Comparison of ENCODE assay signal across 1 cellular context in the genomic region with DNA sequence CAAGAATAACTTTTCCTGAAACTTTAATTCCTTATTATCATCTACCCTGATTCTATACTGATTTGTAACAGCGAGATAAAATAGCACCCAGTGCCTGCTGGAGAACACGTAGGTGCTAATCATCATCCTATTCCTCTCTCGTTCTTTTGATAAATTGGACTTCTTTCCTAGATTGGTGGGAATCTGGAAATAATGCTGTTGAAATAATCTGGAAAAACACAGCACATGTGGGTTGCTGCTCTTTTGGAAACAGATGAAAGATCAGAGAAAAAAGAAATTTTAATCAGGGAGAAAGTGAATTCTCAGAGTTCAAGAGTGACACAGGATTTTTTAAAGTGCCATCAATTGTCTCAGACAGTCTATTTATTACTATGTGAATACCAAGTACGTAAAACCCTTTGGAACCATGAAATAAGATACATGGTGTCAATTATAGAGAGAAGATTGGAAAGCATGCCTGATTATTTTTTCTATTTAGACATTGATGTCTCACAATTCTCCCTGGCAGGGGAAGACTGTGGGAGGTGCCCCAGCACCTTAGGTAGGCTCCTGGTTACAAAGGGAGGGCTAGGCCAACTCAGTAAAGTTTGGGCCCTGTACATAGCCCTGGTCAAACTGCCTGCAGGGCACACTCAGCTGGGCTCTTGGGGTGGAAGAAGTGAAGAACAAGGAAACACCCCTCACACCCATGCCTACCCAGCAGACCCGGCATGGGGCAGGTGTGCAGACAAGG.
TF ChIP-seq lines count a peak whose summit lies in the region.

No MANE protein-coding gene starts in this region.

TF ChIP-seq in IMR-90, 13 proteins besides CTCF, POLR2A, EP300 and RAD21 (continued from another document):
- TF ChIP-seq, protein P1, sequence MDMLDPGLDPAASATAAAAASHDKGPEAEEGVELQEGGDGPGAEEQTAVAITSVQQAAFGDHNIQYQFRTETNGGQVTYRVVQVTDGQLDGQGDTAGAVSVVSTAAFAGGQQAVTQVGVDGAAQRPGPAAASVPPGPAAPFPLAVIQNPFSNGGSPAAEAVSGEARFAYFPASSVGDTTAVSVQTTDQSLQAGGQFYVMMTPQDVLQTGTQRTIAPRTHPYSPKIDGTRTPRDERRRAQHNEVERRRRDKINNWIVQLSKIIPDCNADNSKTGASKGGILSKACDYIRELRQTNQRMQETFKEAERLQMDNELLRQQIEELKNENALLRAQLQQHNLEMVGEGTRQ (IDR thresholded peaks at IDR 0.05; ENCODE audit: low read depth, low read length): no peak
- TF ChIP-seq MAZ (IDR thresholded peaks at IDR 0.05; ENCODE audit: borderline replicate concordance, low read depth, low read length) (no peak), RCOR1 (IDR thresholded peaks at IDR 0.05; ENCODE audit: insufficient replicate concordance, low read length) (no peak), FOS (IDR thresholded peaks at IDR 0.05; ENCODE audit: low read depth, low read length) (no peak), NFE2L2 (IDR thresholded peaks at IDR 0.05; ENCODE audit: low read depth, low read length) (no peak), MAFK (IDR thresholded peaks at IDR 0.05; ENCODE audit: low read depth, low read length) (no peak), CEBPB (IDR thresholded peaks at IDR 0.05; ENCODE audit: low read depth, low read length) (no peak), CHD1 (IDR thresholded peaks at IDR 0.05; ENCODE audit: low read depth, low read length) (no peak)
